7 cellular contexts compared by ENCODE assay signal in the genomic region with DNA sequence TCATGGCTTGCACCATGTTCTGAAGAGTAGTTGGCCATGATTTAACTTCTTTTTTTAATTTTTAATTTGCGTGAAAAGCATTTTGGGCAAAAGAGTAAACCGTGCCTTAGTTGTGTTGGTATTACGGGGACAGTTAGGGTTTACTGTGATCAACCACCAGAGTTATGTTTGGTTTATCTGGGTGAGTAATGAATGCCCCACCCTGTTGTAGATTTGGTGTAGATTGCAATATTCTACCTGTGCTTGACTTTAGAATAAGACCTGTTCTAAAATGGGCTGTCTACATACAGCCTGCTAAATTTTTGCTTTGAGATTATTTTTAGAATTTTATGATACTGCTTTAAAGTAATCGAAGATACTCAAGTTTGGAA. TPM values are rescaled to one million over a fixed set of nuclear protein-coding genes. Genes with fewer than 3 reads are reported as not detected.
A peak's percentile ranks its signal among the peaks of the same experiment; 100 is the strongest.
DNase-seq lines count a peak whose midpoint lies in the region; ATAC-seq, FAIRE-seq and TF ChIP-seq lines count a peak whose summit lies in the region.

No MANE protein-coding gene starts in this region.

- FAIRE-seq in H54 (lab: Jason Lieb, UNC): peak; percentile 93

- H3K27me3 ChIP-seq in RWPE2 (ENCODE audit: insufficient read depth, poor library complexity, severe bottlenecking): no peaks in the 10 kb centered on the region
- no peaks in the 10 kb centered on the region for H3K27me3 ChIP-seq in gastrocnemius medialis

- in situ Hi-C loops in gastrocnemius medialis (cut with MboI; ENCODE audit: low sequenced_read_pairs in 4 of 4): loop anchor here in 3 of 4 donors (5.0 to 10.0 kb wide), 2 partner anchors 94 to 96 kb away; no protein-coding TSS in a partner anchor

- intact Hi-C loops in gastrocnemius medialis (cut with DNase I; ENCODE audit: low total_unique reads): loop anchor here (5.0 to 10.0 kb wide), 2 partner anchors 606 to 691 kb away; no protein-coding TSS in a partner anchor

- H3K4me3 ChIP-seq in RWPE2 (ENCODE audit: severe bottlenecking) (peak overlapping the region; percentile 97), fibroblast of mammary gland (ENCODE audit: control insufficient read depth, low read depth, low read length) (peak overlapping the region; percentile 90), gastrocnemius medialis (peak overlapping the region; percentile 60 to 83 (median 74))

- H3K4me1 ChIP-seq in RWPE2 (ENCODE audit: insufficient read depth, poor library complexity, severe bottlenecking): peaks cover 20% of the 10 kb centered on the region
- H3K4me1 ChIP-seq in gastrocnemius medialis: peaks cover 26 to 34% of the 10 kb centered on the region in 2 donors

- TF ChIP-seq POLR2A in H54 (IDR thresholded peaks at IDR 0.05; ENCODE audit: low read depth, low read length): no peak
- TF ChIP-seq POLR2A in gastrocnemius medialis (IDR thresholded peaks at IDR 0.05): peak in 1 of 2 donors; percentile 8

- H3K36me3 ChIP-seq in RWPE2 (ENCODE audit: low read depth) (no peaks in the 10 kb centered on the region; the same call in 1 of the 2 replicates), gastrocnemius medialis (no peaks in the 10 kb centered on the region)

- H3K9me3 ChIP-seq in RWPE2 (ENCODE audit: severe bottlenecking): no peaks in the 10 kb centered on the region
- H3K9me3 ChIP-seq in gastrocnemius medialis: no peaks in the 10 kb centered on the region

- H3K27ac ChIP-seq in RWPE2 (ENCODE audit: poor library complexity, severe bottlenecking): peak overlapping the region; percentile 83
- peak overlapping the region; percentile 92 to 95 (median 94) for H3K27ac ChIP-seq in gastrocnemius medialis

- peak; percentile 25 for DNase-seq in H54 (ENCODE audit: insufficient read length, low spot score)
- DNase-seq in RWPE2 (ENCODE audit: low spot score): no peak
- peak; percentile 36 for DNase-seq in fibroblast of mammary gland (ENCODE audit: low read depth)
- no peak for DNase-seq in gastrocnemius medialis
- no peak for DNase-seq in activated gamma-delta T cell (lab: John Stamatoyannopoulos, UW)

- peak; percentile 71 for ATAC-seq in RWPE2 (ENCODE audit: low read depth)
- ATAC-seq in gastrocnemius medialis: no peak
- no peak for ATAC-seq in HG03175 (IDR thresholded peaks at IDR 0.05; ENCODE audit: unreplicated experiment)
- no peak for ATAC-seq in HG02642 (IDR thresholded peaks at IDR 0.05; ENCODE audit: poor library complexity, unreplicated experiment)

- TF ChIP-seq CTCF in RWPE2 (IDR thresholded peaks at IDR 0.05; ENCODE audit: poor library complexity, severe bottlenecking) (no peak), fibroblast of mammary gland (conservative IDR thresholded peaks at IDR 0.05; ENCODE audit: control insufficient read depth, insufficient read depth, low read depth, low read length) (no peak), gastrocnemius medialis (IDR thresholded peaks at IDR 0.05 in 4 of 5, conservative IDR thresholded peaks at IDR 0.05 in 1 of 5) (no peak)

RNA-seq across cellular contexts. Expression of gene USP25, which starts 1.4 kb away (rescaled TPM):
- 100 to 1,000 TPM in 3 of 4 donors, 10 to 100 TPM in 1; 99.4 to 130 (median 107) TPM for total RNA-seq in gastrocnemius medialis

Comparison
In these comparisons a context has a peak if more than half of its experiments do, and no peak if none do; other contexts are left out.
1. DNase-seq: peak in H54 (single experiment) and fibroblast of mammary gland (single experiment); none in RWPE2 (single experiment), gastrocnemius medialis (0 of 2) and activated gamma-delta T cell (single experiment).
2. Peak in every context shown above with its lines, with median percentiles within 50 percentile points of each other: H3K4me3 ChIP-seq.